ENCODE assay signal across 13 cellular contexts in the genomic region with DNA sequence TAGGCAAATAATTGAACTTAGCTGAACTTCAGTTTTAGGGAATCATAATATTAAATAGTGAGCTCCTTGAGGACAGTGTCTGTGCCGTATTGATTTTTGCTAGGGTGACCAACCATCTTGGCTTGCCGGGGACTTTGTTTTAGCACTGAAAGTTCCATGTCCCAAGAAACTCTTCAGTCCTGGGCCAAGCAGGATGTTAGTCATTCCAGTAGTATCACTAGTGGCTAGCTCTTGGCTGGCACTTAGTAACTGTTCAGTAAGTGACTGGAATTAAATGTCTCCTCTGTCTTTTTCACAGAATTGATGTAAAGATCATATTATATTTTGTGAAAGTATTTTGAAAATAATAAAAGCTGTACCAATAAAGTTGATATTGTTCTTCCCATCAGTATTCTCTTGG. TPM values are rescaled to one million over a fixed set of nuclear protein-coding genes. Genes with fewer than 3 reads are reported as not detected.
DNase-seq lines count a peak whose midpoint lies in the region; ATAC-seq and TF ChIP-seq lines count a peak whose summit lies in the region.
"Had no signal": no experiment of that assay in that cellular context is flagged by ENCODE, and none has a peak within 500 bp of the region (broad histone marks: within the 10 kb centered on the region; RNA-seq: fewer than 3 reads in every experiment).

No MANE protein-coding gene starts in this region.

- H4K20me1 ChIP-seq in GM23248 (ENCODE audit: insufficient read depth) = no peaks in the 10 kb centered on the region

- no peak overlapping the region for H3K9ac ChIP-seq in GM23248

- H3K9me3 ChIP-seq in GM23248 (ENCODE audit: low read depth) (no peaks in the 10 kb centered on the region), MG63 (peaks cover 8% of the 10 kb centered on the region; the same call in 1 of the 2 replicates)
- H3K9me3 ChIP-seq: sigmoid colon had no signal

- WGBS in GM23248 (ENCODE audit: low coverage in 1 of 2, low lambda C conversion rate in 2 of 2, missing lambda C conversion rate in 2 of 2), 2 experiments = 13 to 19% methylated on average over 2 of the region's 2 CpGs

- DNase-seq in GM23248 = peak; percentile 86
- peak; percentile 63 for DNase-seq in MG63
- DNase-seq in kidney tubule cell (ENCODE audit: low spot score) = peak; percentile 61
- DNase-seq in occipital lobe (lab: John Stamatoyannopoulos, UW) = no peak
- DNase-seq in omental fat pad (ENCODE audit: low spot score) = no peak
- DNase-seq: effector memory CD4-positive, alpha-beta T cell; left colon; NCI-H526 treated with DMSO at 0.1 percent for 48 hours; sigmoid colon; stimulated activated naive CD4-positive, alpha-beta T cell treated with Interleukin-2 at 50 U/mL for 16 hours had no signal

- H3K79me2 ChIP-seq in GM23248 (ENCODE audit: insufficient read depth) = peaks cover 16% of the 10 kb centered on the region; the same call in 1 of the 2 replicates

- TF ChIP-seq CTCF in omental fat pad (IDR thresholded peaks at IDR 0.05) = no peak

- peak overlapping the region; percentile 21 for H3K4me2 ChIP-seq in GM23248 (ENCODE audit: unreplicated experiment)

- H3F3A ChIP-seq in GM23248 (ENCODE audit: insufficient read depth) = peaks cover 17% of the 10 kb centered on the region

- ATAC-seq in GM18517 (IDR thresholded peaks at IDR 0.05; ENCODE audit: unreplicated experiment) = peak; percentile 72
- no peak for ATAC-seq in HG03135 (IDR thresholded peaks at IDR 0.05; ENCODE audit: unreplicated experiment)
- ATAC-seq in omental fat pad (ENCODE audit: low FRiP score) = no peak
- ATAC-seq: left colon had no signal

- H3K27ac ChIP-seq in GM23248 = peak overlapping the region; percentile 35
- H3K27ac ChIP-seq: sigmoid colon had no signal

- H3K36me3 ChIP-seq in GM23248 (ENCODE audit: low read depth) = no peaks in the 10 kb centered on the region
- H3K36me3 ChIP-seq in MG63 = no peaks in the 10 kb centered on the region; the same call in none of the 2 replicates
- H3K36me3 ChIP-seq: sigmoid colon had no signal

- no peak overlapping the region for H2AFZ ChIP-seq in GM23248

- H3K27me3 ChIP-seq in GM23248 (replicated peaks; ENCODE audit: insufficient read depth) = no peaks in the 10 kb centered on the region
- H3K27me3 ChIP-seq in MG63 = no peaks in the 10 kb centered on the region
- H3K27me3 ChIP-seq: sigmoid colon had no signal

- no peaks in the 10 kb centered on the region for H3K9me2 ChIP-seq in GM23248 (ENCODE audit: insufficient read depth)

- H3K4me3 ChIP-seq in GM23248 (no peak overlapping the region), MG63 (no peak overlapping the region)
- H3K4me3 ChIP-seq: sigmoid colon had no signal

- in situ Hi-C loops in GM23248 (cut with MboI) = no loop called here

- peaks cover 12% of the 10 kb centered on the region for H3K4me1 ChIP-seq in GM23248 (ENCODE audit: insufficient read depth)
- H3K4me1 ChIP-seq: sigmoid colon had no signal

RNA-seq across cellular contexts. Expression of a gene that starts 42.3 kb away (rescaled TPM):
- total RNA-seq in GM23248 (2014; rRNA removed; shearing (Covaris generic)) = 30.7 and 34.6 TPM in 2 replicates
- polyA plus RNA-seq in GM23248 (2016; fragmentation: Nextera tagmentation; extraction: Ambion mirVana) = 28.5 and 30.2 TPM in 2 replicates
- 20.8 and 42.6 TPM in 2 replicates for total RNA-seq in MG63 (2014; rRNA removed; shearing (Covaris generic); ENCODE audit: low replicate concordance)
- total RNA-seq in occipital lobe (47.6 TPM), omental fat pad (10 to 100 TPM; 30.7 to 48.9 (median 40.9) TPM)

RNA-seq across cellular contexts. Expression of a gene that starts 46.0 kb away (rescaled TPM):
- total RNA-seq in GM23248 (2014; rRNA removed; shearing (Covaris generic)) = 16.1 and 17.7 TPM in 2 replicates
- polyA plus RNA-seq in GM23248 (2016; fragmentation: Nextera tagmentation; extraction: Ambion mirVana) = 10.5 and 10.6 TPM in 2 replicates
- 3.3 and 10.9 TPM in 2 replicates for total RNA-seq in MG63 (2014; rRNA removed; shearing (Covaris generic); ENCODE audit: low replicate concordance)
- total RNA-seq in occipital lobe = not detected
- 1 to 10 TPM in 1 of 4 donors, under 1 TPM in 3; 0.28 to 1.3 (median 0.55) TPM for total RNA-seq in omental fat pad
- polyA plus RNA-seq: IgD-negative memory B cell had no signal

Comparison
In these comparisons a context has a peak if more than half of its experiments do, and no peak if none do; other contexts are left out.
1. DNase-seq: peak in GM23248 (single experiment), MG63 (single experiment) and kidney tubule cell (single experiment); none in occipital lobe (single experiment) and omental fat pad (single experiment).